In genomic region chr10:96056787-96057186, GRCh38 we compare ENCODE assay signal across 31 cellular contexts.
"Had no signal": no experiment of that assay in that cellular context is flagged by ENCODE, and none has a peak within 500 bp of the region (broad histone marks: within the 10 kb centered on the region; RNA-seq: fewer than 3 reads in every experiment).

No MANE protein-coding gene starts in this region.

- H3K4me1 Mint-ChIP-seq: activated B cell treated with CpG ODN at 0.5 μM for 24 hours had no signal

- H3K27ac Mint-ChIP-seq: activated B cell treated with CpG ODN at 0.5 μM for 24 hours; activated CD4-positive, alpha-beta memory T cell treated with anti-CD3 and anti-CD28 coated beads for 36 hours; activated CD4-positive, alpha-beta T cell treated with anti-CD3 and anti-CD28 coated beads, Interleukin-2, amount 10 ng/mL, durations not matched to agents 7 days and 5 days; activated naive CD4-positive, alpha-beta T cell treated with anti-CD3 and anti-CD28 coated beads for 36 hours; activated naive CD4-positive, alpha-beta T cell treated with anti-CD3 and anti-CD28 coated beads, Interleukin-2, amount 50 U/mL, for 72 hours; activated naive CD8-positive, alpha-beta T cell treated with anti-CD3 and anti-CD28 coated beads for 36 hours; activated T-helper 1 cell treated with anti-CD3 and anti-CD28 coated beads, Interleukin-12 subunit alpha, Interleukin-12 subunit beta, Interleukin-2, Interleukin-4 antibody, amounts not matched to agents 30 ng/mL and 10 ng/mL and 1 ng/mL, durations not matched to agents 14 hours and 24 hours and 36 hours; T-helper 1 cell treated with Interleukin-12 subunit alpha and Interleukin-12 subunit beta and Interleukin-4 antibody, amounts not matched to agents 30 μg/mL and 1 μg/mL, for 36 hours; T-helper 2 cell treated with Interferon-gamma antibody and Interleukin-4, amounts not matched to agents 5 μg/mL and 100 μg/mL, for 36 hours had no signal

- H3K9me3 Mint-ChIP-seq: activated B cell treated with CpG ODN at 0.5 μM for 24 hours; activated CD4-positive, alpha-beta memory T cell treated with anti-CD3 and anti-CD28 coated beads for 36 hours; activated CD4-positive, alpha-beta T cell treated with anti-CD3 and anti-CD28 coated beads, Interleukin-2, amount 10 ng/mL, durations not matched to agents 7 days and 5 days; activated naive CD4-positive, alpha-beta T cell treated with anti-CD3 and anti-CD28 coated beads for 36 hours; activated naive CD4-positive, alpha-beta T cell treated with anti-CD3 and anti-CD28 coated beads, Interleukin-2, amount 50 U/mL, for 72 hours; activated naive CD8-positive, alpha-beta T cell treated with anti-CD3 and anti-CD28 coated beads for 36 hours; activated T-cell treated with anti-CD3 and anti-CD28 coated beads, Interleukin-2, amount 50 U/mL, for 4 hours; activated T-cell treated with anti-CD3 and anti-CD28 coated beads, Interleukin-2, amount 50 U/mL, for 72 hours; activated T-helper 1 cell treated with anti-CD3 and anti-CD28 coated beads, Interleukin-12 subunit alpha, Interleukin-12 subunit beta, Interleukin-2, Interleukin-4 antibody, amounts not matched to agents 30 ng/mL and 10 ng/mL and 1 ng/mL, durations not matched to agents 14 hours and 24 hours and 36 hours; T-helper 1 cell treated with Interleukin-12 subunit alpha and Interleukin-12 subunit beta and Interleukin-4 antibody, amounts not matched to agents 30 μg/mL and 1 μg/mL, for 36 hours; T-helper 2 cell treated with Interferon-gamma antibody and Interleukin-4, amounts not matched to agents 5 μg/mL and 100 μg/mL, for 36 hours had no signal

- DNase-seq: activated B cell treated with CpG ODN at 0.5 μM for 24 hours; activated CD4-positive, alpha-beta memory T cell treated with anti-CD3 and anti-CD28 coated beads for 36 hours; activated CD4-positive, alpha-beta T cell treated with anti-CD3 and anti-CD28 coated beads for 48 hours; activated CD4-positive, alpha-beta T cell treated with anti-CD3 and anti-CD28 coated beads, Interleukin-2, amount 10 ng/mL, durations not matched to agents 7 days and 5 days; activated CD4-positive, alpha-beta T cell treated with anti-CD3 and anti-CD28 coated beads, Interleukin-2, amount 50 U/mL, for 4 hours; activated CD4-positive, CD25-positive, alpha-beta regulatory T cell treated with anti-CD3 and anti-CD28 coated beads, Interleukin-2, amount 50 U/mL, for 72 hours; activated CD8-positive, alpha-beta memory T cell treated with anti-CD3 and anti-CD28 coated beads, Interleukin-2, amount 50 U/mL, for 4 hours; activated effector memory CD4-positive, alpha-beta T cell treated with anti-CD3 and anti-CD28 coated beads, Interleukin-2, amount 50 U/mL, for 16 hours; activated gamma-delta T cell treated with Interleukin-2 at 50 U/mL for 16 hours; activated naive CD4-positive, alpha-beta T cell; activated naive CD4-positive, alpha-beta T cell treated with anti-CD3 and anti-CD28 coated beads for 36 hours; activated naive CD4-positive, alpha-beta T cell treated with anti-CD3 and anti-CD28 coated beads, Interleukin-2, amount 50 U/mL, for 16 hours; activated naive CD8-positive, alpha-beta T cell treated with anti-CD3 and anti-CD28 coated beads for 36 hours; activated T-cell treated with anti-CD3 and anti-CD28 coated beads for 4 hours; activated T-cell treated with anti-CD3 and anti-CD28 coated beads, Interleukin-2, amount 50 U/mL, for 1 hour; activated T-cell treated with anti-CD3 and anti-CD28 coated beads, Interleukin-2, amount 50 U/mL, for 4 hours; activated T-cell treated with anti-CD3 and anti-CD28 coated beads, Interleukin-2, amount 50 U/mL, for 72 hours; adrenal gland; amniotic stem cell; aorta; body of pancreas; brain microvascular endothelial cell; central memory CD4-positive, alpha-beta T cell; SW 1271; T-helper 1 cell; T-helper 2 cell; T-helper 9 cell had no signal

- ATAC-seq: activated naive CD4-positive, alpha-beta T cell treated with anti-CD3 and anti-CD28 coated beads, Interleukin-2, amount 50 U/mL, for 72 hours; activated T-cell treated with anti-CD3 and anti-CD28 coated beads, Interleukin-2, amount 50 U/mL, for 4 hours; body of pancreas had no signal

- H3K4me3 Mint-ChIP-seq: activated B cell treated with CpG ODN at 0.5 μM for 24 hours; activated CD4-positive, alpha-beta memory T cell treated with anti-CD3 and anti-CD28 coated beads for 36 hours; activated CD4-positive, alpha-beta T cell treated with anti-CD3 and anti-CD28 coated beads, Interleukin-2, amount 10 ng/mL, durations not matched to agents 7 days and 5 days; activated naive CD4-positive, alpha-beta T cell treated with anti-CD3 and anti-CD28 coated beads for 36 hours; activated naive CD8-positive, alpha-beta T cell treated with anti-CD3 and anti-CD28 coated beads for 36 hours; activated T-cell treated with anti-CD3 and anti-CD28 coated beads, Interleukin-2, amount 50 U/mL, for 4 hours; activated T-cell treated with anti-CD3 and anti-CD28 coated beads, Interleukin-2, amount 50 U/mL, for 72 hours; activated T-helper 1 cell treated with anti-CD3 and anti-CD28 coated beads, Interleukin-12 subunit alpha, Interleukin-12 subunit beta, Interleukin-2, Interleukin-4 antibody, amounts not matched to agents 30 ng/mL and 10 ng/mL and 1 ng/mL, durations not matched to agents 14 hours and 24 hours and 36 hours; T-helper 1 cell treated with Interleukin-12 subunit alpha and Interleukin-12 subunit beta and Interleukin-4 antibody, amounts not matched to agents 30 μg/mL and 1 μg/mL, for 36 hours; T-helper 2 cell treated with Interferon-gamma antibody and Interleukin-4, amounts not matched to agents 5 μg/mL and 100 μg/mL, for 36 hours had no signal

- H3K27me3 Mint-ChIP-seq: activated B cell treated with CpG ODN at 0.5 μM for 24 hours; activated CD4-positive, alpha-beta memory T cell treated with anti-CD3 and anti-CD28 coated beads for 36 hours; activated CD4-positive, alpha-beta T cell treated with anti-CD3 and anti-CD28 coated beads, Interleukin-2, amount 10 ng/mL, durations not matched to agents 7 days and 5 days; activated naive CD8-positive, alpha-beta T cell treated with anti-CD3 and anti-CD28 coated beads for 36 hours had no signal
